Comparison of ENCODE assay signal across 19 cellular contexts in genomic region chr11:66414120-66414934, GRCh38. TPM values are rescaled to one million over a fixed set of nuclear protein-coding genes. Genes with fewer than 3 reads are reported as not detected.
"Had no signal": no experiment of that assay in that cellular context is flagged by ENCODE, and none has a peak within 500 bp of the region (broad histone marks: within the 10 kb centered on the region; RNA-seq: fewer than 3 reads in every experiment).

No MANE protein-coding gene starts in this region.

- H3K9ac ChIP-seq: parathyroid adenoma had no signal

- H3K4me3 Mint-ChIP-seq: activated naive CD8-positive, alpha-beta T cell treated with anti-CD3 and anti-CD28 coated beads, Interleukin-2, amount 10 ng/mL, durations not matched to agents 7 days and 5 days; activated T-helper 1 cell treated with anti-CD3 and anti-CD28 coated beads, Interleukin-12 subunit alpha, Interleukin-12 subunit beta, Interleukin-2, Interleukin-4 antibody, amounts not matched to agents 30 ng/mL and 10 ng/mL and 1 ng/mL, durations not matched to agents 14 hours and 24 hours and 36 hours; effector memory CD8-positive, alpha-beta T cell; naive thymus-derived CD4-positive, alpha-beta T cell; stimulated activated naive CD8-positive, alpha-beta T cell treated with anti-CD3 and anti-CD28 coated beads, Interleukin-15, Interleukin-2, amounts not matched to agents 100 ng/mL and 50 ng/mL, for 24 hours had no signal

- H2AFZ ChIP-seq: parathyroid adenoma had no signal

- H3K36me3 ChIP-seq: heart right ventricle, neutrophil, sigmoid colon, spleen, suprapubic skin, upper lobe of left lung had no signal

- H3K27ac ChIP-seq: heart right ventricle, neutrophil, parathyroid adenoma, spleen, suprapubic skin, upper lobe of left lung had no signal

- H3K36me3 Mint-ChIP-seq: activated naive CD8-positive, alpha-beta T cell treated with anti-CD3 and anti-CD28 coated beads, Interleukin-2, amount 10 ng/mL, durations not matched to agents 7 days and 5 days had no signal

- H3K27ac Mint-ChIP-seq: activated naive CD8-positive, alpha-beta T cell treated with anti-CD3 and anti-CD28 coated beads, Interleukin-2, amount 10 ng/mL, durations not matched to agents 7 days and 5 days; activated T-helper 1 cell treated with anti-CD3 and anti-CD28 coated beads, Interleukin-12 subunit alpha, Interleukin-12 subunit beta, Interleukin-2, Interleukin-4 antibody, amounts not matched to agents 30 ng/mL and 10 ng/mL and 1 ng/mL, durations not matched to agents 14 hours and 24 hours and 36 hours; effector memory CD8-positive, alpha-beta T cell; naive thymus-derived CD4-positive, alpha-beta T cell; stimulated activated naive CD8-positive, alpha-beta T cell treated with anti-CD3 and anti-CD28 coated beads, Interleukin-15, Interleukin-2, amounts not matched to agents 100 ng/mL and 50 ng/mL, for 24 hours had no signal

- H3K9me3 Mint-ChIP-seq: activated naive CD8-positive, alpha-beta T cell treated with anti-CD3 and anti-CD28 coated beads, Interleukin-2, amount 10 ng/mL, durations not matched to agents 7 days and 5 days; stimulated activated naive CD8-positive, alpha-beta T cell treated with anti-CD3 and anti-CD28 coated beads, Interleukin-15, Interleukin-2, amounts not matched to agents 100 ng/mL and 50 ng/mL, for 24 hours had no signal

- H3K4me3 ChIP-seq: heart right ventricle, sigmoid colon, spleen, suprapubic skin, upper lobe of left lung had no signal

- DNase-seq: activated CD4-positive, CD25-positive, alpha-beta regulatory T cell treated with anti-CD3 and anti-CD28 coated beads, Interleukin-2, amount 50 U/mL, for 72 hours; activated naive CD8-positive, alpha-beta T cell treated with anti-CD3 and anti-CD28 coated beads, Interleukin-2, amount 10 ng/mL, durations not matched to agents 7 days and 5 days; effector memory CD8-positive, alpha-beta T cell; heart right ventricle; naive thymus-derived CD4-positive, alpha-beta T cell; sigmoid colon; spleen; T-helper 1 cell; T1000 had no signal

- ATAC-seq: effector memory CD8-positive, alpha-beta T cell; heart right ventricle; naive thymus-derived CD4-positive, alpha-beta T cell had no signal

- H3K9me3 ChIP-seq: heart right ventricle, neutrophil, sigmoid colon, spleen, suprapubic skin, upper lobe of left lung had no signal

- H3K79me2 ChIP-seq: parathyroid adenoma had no signal

- H3K27me3 ChIP-seq: sigmoid colon had no signal

RNA-seq across cellular contexts. Expression of gene NPAS4, which starts 6.5 kb away (rescaled TPM):
- total RNA-seq: activated CD8-positive, alpha-beta memory T cell treated with anti-CD3 and anti-CD28 coated beads for 36 hours; activated T-helper 1 cell treated with anti-CD3 and anti-CD28 coated beads, Interleukin-12 subunit alpha, Interleukin-12 subunit beta, Interleukin-2, Interleukin-4 antibody, amounts not matched to agents 30 ng/mL and 10 ng/mL and 1 ng/mL, durations not matched to agents 14 hours and 24 hours and 36 hours; epithelial cell of proximal tubule; heart right ventricle; lung microvascular endothelial cell; mononuclear cell; suprapubic skin; upper lobe of left lung had no signal
